Comparison of ENCODE assay signal across 1 cellular context in genomic region chr1:18942340-18942739, GRCh38.
TF ChIP-seq lines count a peak whose summit lies in the region.

No MANE protein-coding gene starts in this region.

TF ChIP-seq in A549, 52 proteins besides CTCF, POLR2A, EP300 and RAD21 (continued from another document):
- TF ChIP-seq PBX3 (IDR thresholded peaks at IDR 0.05), result no peak
